ENCODE assay signal across 10 cellular contexts in the genomic region with DNA sequence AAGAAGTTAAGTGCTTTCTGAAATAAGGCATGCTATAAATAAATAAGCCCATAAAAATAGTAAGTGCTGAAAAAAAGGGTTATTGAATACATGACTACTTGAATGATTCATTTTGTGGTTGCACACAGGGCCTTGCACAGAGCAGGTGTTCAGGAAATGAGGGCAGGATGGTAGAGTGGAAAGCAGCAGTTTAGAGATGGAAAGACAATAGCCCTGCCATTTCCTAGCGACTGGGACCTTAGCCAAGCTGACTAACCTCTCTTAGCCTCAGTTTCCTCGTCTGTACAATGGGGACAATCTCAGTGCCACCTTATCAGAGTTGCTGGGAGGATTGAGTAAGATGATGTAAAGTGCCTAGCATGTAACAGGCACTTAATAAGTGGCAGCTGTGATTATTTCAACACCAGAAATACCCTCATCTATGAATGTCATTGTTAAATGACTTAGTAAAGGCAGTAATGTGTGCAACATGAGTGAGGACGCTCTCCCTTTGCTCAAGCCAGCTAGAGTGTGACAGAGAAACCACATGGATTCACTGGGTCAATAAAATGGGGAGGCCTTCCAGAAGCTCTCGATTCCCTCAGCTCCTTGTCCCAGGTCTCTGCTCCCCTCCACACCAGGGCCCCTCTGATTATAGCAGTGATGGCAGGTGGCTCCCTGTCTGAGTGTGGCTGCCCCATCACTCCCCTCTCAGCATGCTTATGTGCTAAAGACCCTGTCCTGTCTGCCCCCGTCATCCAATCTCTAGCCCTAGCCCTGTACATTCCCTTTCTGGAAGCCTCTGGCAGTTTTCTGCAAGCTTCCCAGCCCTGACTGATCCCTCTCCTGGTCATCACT. TPM values are rescaled to one million over a fixed set of nuclear protein-coding genes. Genes with fewer than 3 reads are reported as not detected.
DNase-seq lines count a peak whose midpoint lies in the region; ATAC-seq lines count a peak whose summit lies in the region.
"Had no signal": no experiment of that assay in that cellular context is flagged by ENCODE, and none has a peak within 500 bp of the region (broad histone marks: within the 10 kb centered on the region; RNA-seq: fewer than 3 reads in every experiment).

No MANE protein-coding gene starts in this region.

- peak; percentile 19 for DNase-seq in NCI-H748 (lab: John Stamatoyannopoulos, UW; ENCODE audit: unreplicated experiment)
- DNase-seq in NCI-H748 treated with DMSO at 0.1 percent for 48 hours (lab: John Stamatoyannopoulos, UW) = no peak
- DNase-seq in NCI-H128 (lab: John Stamatoyannopoulos, UW; ENCODE audit: unreplicated experiment) = peak; percentile 17
- peak; percentile 90 for DNase-seq in activated CD4-positive, alpha-beta T cell treated with anti-CD3 and anti-CD28 coated beads, Interleukin-2, amount 10 ng/mL, durations not matched to agents 24 days and 14 days
- DNase-seq in fibroblast of gingiva (ENCODE audit: low read depth) = peak; percentile 17
- peak; percentile 45 for DNase-seq in stromal cell of bone marrow (ENCODE audit: low read depth)
- no peak for DNase-seq in COR-L47 (lab: John Stamatoyannopoulos, UW)

- H3K27me3 Mint-ChIP-seq in activated CD4-positive, alpha-beta T cell treated with anti-CD3 and anti-CD28 coated beads, Interleukin-2, amount 10 ng/mL, durations not matched to agents 24 days and 14 days = no peaks in the 10 kb centered on the region

- peak; percentile 69 for ATAC-seq in HG02840 (IDR thresholded peaks at IDR 0.05; ENCODE audit: low FRiP score, unreplicated experiment)
- ATAC-seq: A549, body of pancreas had no signal

- peaks cover 78% of the 10 kb centered on the region for H3K4me1 Mint-ChIP-seq in activated CD4-positive, alpha-beta T cell treated with anti-CD3 and anti-CD28 coated beads, Interleukin-2, amount 10 ng/mL, durations not matched to agents 24 days and 14 days

- peak overlapping the region; percentile 99 for H3K27ac Mint-ChIP-seq in activated CD4-positive, alpha-beta T cell treated with anti-CD3 and anti-CD28 coated beads, Interleukin-2, amount 10 ng/mL, durations not matched to agents 24 days and 14 days

- H3K36me3 Mint-ChIP-seq in activated CD4-positive, alpha-beta T cell treated with anti-CD3 and anti-CD28 coated beads, Interleukin-2, amount 10 ng/mL, durations not matched to agents 24 days and 14 days (ENCODE audit: low read depth) = peaks cover 34% of the 10 kb centered on the region

- H3K9me3 Mint-ChIP-seq in activated CD4-positive, alpha-beta T cell treated with anti-CD3 and anti-CD28 coated beads, Interleukin-2, amount 10 ng/mL, durations not matched to agents 24 days and 14 days = no peaks in the 10 kb centered on the region

- H3K4me3 Mint-ChIP-seq in activated CD4-positive, alpha-beta T cell treated with anti-CD3 and anti-CD28 coated beads, Interleukin-2, amount 10 ng/mL, durations not matched to agents 24 days and 14 days = peak overlapping the region; percentile 85

- intact Hi-C loops in activated CD4-positive, alpha-beta T cell treated with anti-CD3 and anti-CD28 coated beads, Interleukin-2, amount 10 ng/mL, durations not matched to agents 24 days and 14 days (cut with micrococcal nuclease) = loop anchor here (1.0 kb wide), 4 partner anchors 17 to 48 kb away; partner anchors contain the start of gene TRAF1

RNA-seq across cellular contexts. Expression of gene PHF19, which starts 16.0 kb away (rescaled TPM):
- total RNA-seq in activated CD4-positive, alpha-beta T cell treated with anti-CD3 and anti-CD28 coated beads, Interleukin-2, amount 10 ng/mL, durations not matched to agents 24 days and 14 days = 132 and 144 TPM in 2 replicates

RNA-seq across cellular contexts. Expression of gene TRAF1, which starts 33.6 kb away (rescaled TPM):
- total RNA-seq in activated CD4-positive, alpha-beta T cell treated with anti-CD3 and anti-CD28 coated beads, Interleukin-2, amount 10 ng/mL, durations not matched to agents 24 days and 14 days = 164 and 166 TPM in 2 replicates

RNA-seq across cellular contexts. Expression of gene PSMD5, which starts 50.2 kb away (rescaled TPM):
- 58.1 and 63.7 TPM in 2 replicates for total RNA-seq in activated CD4-positive, alpha-beta T cell treated with anti-CD3 and anti-CD28 coated beads, Interleukin-2, amount 10 ng/mL, durations not matched to agents 24 days and 14 days

Comparison
In these comparisons a context has a peak if more than half of its experiments do, and no peak if none do; other contexts are left out.
1. DNase-seq: peak in NCI-H748 (single experiment), NCI-H128 (single experiment), activated CD4-positive, alpha-beta T cell treated with anti-CD3 and anti-CD28 coated beads, Interleukin-2, amount 10 ng/mL, durations not matched to agents 24 days and 14 days (single experiment), fibroblast of gingiva (single experiment) and stromal cell of bone marrow (single experiment); none in NCI-H748 treated with DMSO at 0.1 percent for 48 hours (single experiment) and COR-L47 (single experiment).